ENCODE assay signal across 10 cellular contexts in the genomic region with DNA sequence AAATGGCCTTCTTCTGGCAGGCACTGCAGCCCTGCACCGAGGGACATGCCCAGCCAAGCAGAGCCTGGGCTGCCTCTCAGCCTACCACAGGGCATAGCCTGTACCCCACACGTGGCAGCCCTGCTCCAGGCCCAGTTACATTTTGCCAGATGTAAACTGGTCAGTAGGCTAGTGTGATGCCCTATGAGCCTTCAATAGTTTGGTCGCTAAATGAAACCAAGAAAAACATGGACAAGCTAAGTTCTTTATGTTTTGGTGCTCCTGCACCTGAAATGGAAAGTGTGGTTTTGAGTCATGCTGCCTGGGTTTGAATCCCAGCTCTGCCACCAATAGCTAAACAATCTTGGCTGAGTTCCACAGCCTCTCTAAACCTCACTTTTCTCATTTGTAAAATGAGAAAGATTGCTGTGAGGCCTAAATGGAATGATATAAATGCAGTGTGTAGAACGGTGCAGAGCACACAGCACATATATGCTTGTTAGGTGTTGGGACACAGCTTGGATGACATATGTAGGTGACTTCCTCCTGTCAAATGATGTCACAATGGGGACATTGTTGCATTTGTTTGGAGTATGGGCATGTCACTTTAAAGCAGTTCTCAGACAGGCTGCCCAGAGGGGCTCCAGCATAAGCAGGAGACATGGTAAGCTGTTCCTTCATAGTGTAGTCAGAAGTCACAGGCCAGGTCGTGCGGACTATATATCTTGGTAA. TPM values are rescaled to one million over a fixed set of nuclear protein-coding genes. Genes with fewer than 3 reads are reported as not detected.
DNase-seq lines count a peak whose midpoint lies in the region; ATAC-seq, FAIRE-seq and TF ChIP-seq lines count a peak whose summit lies in the region.
"Had no signal": no experiment of that assay in that cellular context is flagged by ENCODE, and none has a peak within 500 bp of the region (broad histone marks: within the 10 kb centered on the region; RNA-seq: fewer than 3 reads in every experiment).

No MANE protein-coding gene starts in this region.

- no peak overlapping the region for H3K4me3 ChIP-seq in astrocyte (ENCODE audit: insufficient read depth, low read depth, low read length)

- FAIRE-seq in astrocyte (lab: Jason Lieb, UNC) = no peak

- DNase-seq in activated CD4-positive, alpha-beta T cell treated with anti-CD3 and anti-CD28 coated beads, Interleukin-2, amount 10 ng/mL, durations not matched to agents 24 days and 14 days = no peak
- no peak for DNase-seq in activated CD4-positive, alpha-beta T cell treated with anti-CD3 and anti-CD28 coated beads for 4 hours
- DNase-seq in astrocyte (ENCODE audit: low read depth) (peak; percentile 68), kidney tubule cell (ENCODE audit: low spot score) (peak; percentile 52), substantia nigra (lab: John Stamatoyannopoulos, UW) (no peak), activated gamma-delta T cell (lab: John Stamatoyannopoulos, UW) (no peak), WTC11 (ENCODE audit: low spot score) (no peak)
- DNase-seq: ACHN, PC-3 had no signal

- H3K27me3 Mint-ChIP-seq in activated CD4-positive, alpha-beta T cell treated with anti-CD3 and anti-CD28 coated beads, Interleukin-2, amount 10 ng/mL, durations not matched to agents 24 days and 14 days = no peaks in the 10 kb centered on the region
- H3K27me3 Mint-ChIP-seq in astrocyte (ENCODE audit: low read depth, unreplicated experiment) (no peaks in the 10 kb centered on the region), WTC11 (ENCODE audit: low read depth) (no peaks in the 10 kb centered on the region)

- POLR2A ChIA-PET in WTC11 (lab: Charles Lee) = no interaction called here

- H3K79me2 ChIP-seq in astrocyte (ENCODE audit: insufficient read depth, low read length) = peaks cover 86% of the 10 kb centered on the region

- no peak overlapping the region for H3K4me3 Mint-ChIP-seq in activated CD4-positive, alpha-beta T cell treated with anti-CD3 and anti-CD28 coated beads, Interleukin-2, amount 10 ng/mL, durations not matched to agents 24 days and 14 days
- H3K4me3 Mint-ChIP-seq in astrocyte (ENCODE audit: unreplicated experiment) (no peak overlapping the region), WTC11 (no peak overlapping the region)

- H3K4me2 ChIP-seq in astrocyte (ENCODE audit: low read length) = peak overlapping the region; percentile 27

- peak overlapping the region; percentile 15 for H3K27ac Mint-ChIP-seq in activated CD4-positive, alpha-beta T cell treated with anti-CD3 and anti-CD28 coated beads, Interleukin-2, amount 10 ng/mL, durations not matched to agents 24 days and 14 days
- H3K27ac Mint-ChIP-seq in astrocyte (ENCODE audit: unreplicated experiment) = no peak overlapping the region
- no peak overlapping the region; the same call in 1 of the 2 replicates for H3K27ac Mint-ChIP-seq in WTC11

- no peak overlapping the region for H2AFZ ChIP-seq in astrocyte (ENCODE audit: low read depth, low read length)

- H3K9me3 Mint-ChIP-seq in activated CD4-positive, alpha-beta T cell treated with anti-CD3 and anti-CD28 coated beads, Interleukin-2, amount 10 ng/mL, durations not matched to agents 24 days and 14 days = no peaks in the 10 kb centered on the region
- H3K9me3 Mint-ChIP-seq in astrocyte (ENCODE audit: unreplicated experiment) = no peaks in the 10 kb centered on the region
- no peaks in the 10 kb centered on the region for H3K9me3 Mint-ChIP-seq in WTC11

- H3K27ac ChIP-seq in astrocyte (ENCODE audit: low read depth, low read length) (peak overlapping the region; percentile 40), substantia nigra (ENCODE audit: low read depth, low read length, poor library complexity, severe bottlenecking) (peak overlapping the region; percentile 2)

- ATAC-seq in GM21576 (IDR thresholded peaks at IDR 0.05; ENCODE audit: unreplicated experiment) (no peak), WTC11 (no peak)
- ATAC-seq: PC-3 had no signal

- H3K4me1 ChIP-seq in astrocyte (ENCODE audit: insufficient read depth, low read length) = peaks cover 34% of the 10 kb centered on the region

- peak overlapping the region; percentile 28 for H3K9ac ChIP-seq in astrocyte (ENCODE audit: low read length)

- H3K36me3 Mint-ChIP-seq in activated CD4-positive, alpha-beta T cell treated with anti-CD3 and anti-CD28 coated beads, Interleukin-2, amount 10 ng/mL, durations not matched to agents 24 days and 14 days (ENCODE audit: low read depth) = peaks cover 2% of the 10 kb centered on the region
- H3K36me3 Mint-ChIP-seq in astrocyte (ENCODE audit: low read depth, unreplicated experiment) (peaks cover 10% of the 10 kb centered on the region), WTC11 (no peaks in the 10 kb centered on the region)

- intact Hi-C loops in activated CD4-positive, alpha-beta T cell treated with anti-CD3 and anti-CD28 coated beads, Interleukin-2, amount 10 ng/mL, durations not matched to agents 24 days and 14 days (cut with micrococcal nuclease) = loop anchor here (5.0 kb wide), 1 partner anchor 43 kb away; no protein-coding TSS in a partner anchor

- H3K36me3 ChIP-seq in astrocyte (ENCODE audit: insufficient read depth, low read length) = peaks cover 20% of the 10 kb centered on the region

- peaks cover 10% of the 10 kb centered on the region for H3K4me1 Mint-ChIP-seq in activated CD4-positive, alpha-beta T cell treated with anti-CD3 and anti-CD28 coated beads, Interleukin-2, amount 10 ng/mL, durations not matched to agents 24 days and 14 days
- H3K4me1 Mint-ChIP-seq in astrocyte (ENCODE audit: low read depth, unreplicated experiment) (peaks cover 24% of the 10 kb centered on the region), WTC11 (peaks cover 19% of the 10 kb centered on the region)

- H4K20me1 ChIP-seq in astrocyte (ENCODE audit: insufficient read depth, low read length) = peaks cover 9% of the 10 kb centered on the region

- no peaks in the 10 kb centered on the region for H3K9me3 ChIP-seq in astrocyte (ENCODE audit: insufficient read depth, low read depth, low read length)

- CTCF ChIA-PET in WTC11 (lab: Charles Lee) = interaction anchor here (0.7 to 3.4 kb wide), 8 partner anchors 13 to 122 kb away, joined by 3 to 10 read pairs (median 4); no protein-coding TSS in a partner anchor

- TF ChIP-seq CTCF in astrocyte (IDR thresholded peaks at IDR 0.05; ENCODE audit: insufficient read depth, low read depth, low read length) (no peak), WTC11 (IDR thresholded peaks at IDR 0.05) (no peak)

- no peaks in the 10 kb centered on the region for H3K27me3 ChIP-seq in astrocyte (ENCODE audit: insufficient read depth, low read length)

TF ChIP-seq in WTC11, 78 proteins besides CTCF, POLR2A, EP300 and RAD21:
- TF ChIP-seq TCF7 (CRISPR knock-in tag; IDR thresholded peaks at IDR 0.05; ENCODE audit: low read depth) = no peak
- TF ChIP-seq ZNF138 (CRISPR knock-in tag; conservative IDR thresholded peaks at IDR 0.05) = no peak
- TF ChIP-seq ERG (CRISPR knock-in tag; IDR thresholded peaks at IDR 0.05) = no peak
- TF ChIP-seq MAX (CRISPR knock-in tag; IDR thresholded peaks at IDR 0.05) = no peak
- TF ChIP-seq, protein P1, sequence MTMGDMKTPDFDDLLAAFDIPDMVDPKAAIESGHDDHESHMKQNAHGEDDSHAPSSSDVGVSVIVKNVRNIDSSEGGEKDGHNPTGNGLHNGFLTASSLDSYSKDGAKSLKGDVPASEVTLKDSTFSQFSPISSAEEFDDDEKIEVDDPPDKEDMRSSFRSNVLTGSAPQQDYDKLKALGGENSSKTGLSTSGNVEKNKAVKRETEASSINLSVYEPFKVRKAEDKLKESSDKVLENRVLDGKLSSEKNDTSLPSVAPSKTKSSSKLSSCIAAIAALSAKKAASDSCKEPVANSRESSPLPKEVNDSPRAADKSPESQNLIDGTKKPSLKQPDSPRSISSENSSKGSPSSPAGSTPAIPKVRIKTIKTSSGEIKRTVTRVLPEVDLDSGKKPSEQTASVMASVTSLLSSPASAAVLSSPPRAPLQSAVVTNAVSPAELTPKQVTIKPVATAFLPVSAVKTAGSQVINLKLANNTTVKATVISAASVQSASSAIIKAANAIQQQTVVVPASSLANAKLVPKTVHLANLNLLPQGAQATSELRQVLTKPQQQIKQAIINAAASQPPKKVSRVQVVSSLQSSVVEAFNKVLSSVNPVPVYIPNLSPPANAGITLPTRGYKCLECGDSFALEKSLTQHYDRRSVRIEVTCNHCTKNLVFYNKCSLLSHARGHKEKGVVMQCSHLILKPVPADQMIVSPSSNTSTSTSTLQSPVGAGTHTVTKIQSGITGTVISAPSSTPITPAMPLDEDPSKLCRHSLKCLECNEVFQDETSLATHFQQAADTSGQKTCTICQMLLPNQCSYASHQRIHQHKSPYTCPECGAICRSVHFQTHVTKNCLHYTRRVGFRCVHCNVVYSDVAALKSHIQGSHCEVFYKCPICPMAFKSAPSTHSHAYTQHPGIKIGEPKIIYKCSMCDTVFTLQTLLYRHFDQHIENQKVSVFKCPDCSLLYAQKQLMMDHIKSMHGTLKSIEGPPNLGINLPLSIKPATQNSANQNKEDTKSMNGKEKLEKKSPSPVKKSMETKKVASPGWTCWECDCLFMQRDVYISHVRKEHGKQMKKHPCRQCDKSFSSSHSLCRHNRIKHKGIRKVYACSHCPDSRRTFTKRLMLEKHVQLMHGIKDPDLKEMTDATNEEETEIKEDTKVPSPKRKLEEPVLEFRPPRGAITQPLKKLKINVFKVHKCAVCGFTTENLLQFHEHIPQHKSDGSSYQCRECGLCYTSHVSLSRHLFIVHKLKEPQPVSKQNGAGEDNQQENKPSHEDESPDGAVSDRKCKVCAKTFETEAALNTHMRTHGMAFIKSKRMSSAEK (CRISPR knock-in tag; IDR thresholded peaks at IDR 0.05; ENCODE audit: borderline replicate concordance) = no peak

RNA-seq across cellular contexts. Expression of gene ZBTB38, which starts 57.4 kb away (rescaled TPM):
- total RNA-seq in activated CD4-positive, alpha-beta T cell treated with anti-CD3 and anti-CD28 coated beads, Interleukin-2, amount 10 ng/mL, durations not matched to agents 24 days and 14 days = 14.5 and 17.8 TPM in 2 replicates
- 57.6 and 60.7 TPM in 2 replicates for total RNA-seq in astrocyte
- total RNA-seq in WTC11 (2021) = 10.5 to 12.3 TPM (median 11.6 TPM) in 3 replicates

Comparison
In these comparisons a context has a peak if more than half of its experiments do, and no peak if none do; other contexts are left out.
1. DNase-seq: peak in astrocyte (single experiment) and kidney tubule cell (single experiment); none in activated CD4-positive, alpha-beta T cell treated with anti-CD3 and anti-CD28 coated beads, Interleukin-2, amount 10 ng/mL, durations not matched to agents 24 days and 14 days (single experiment), activated CD4-positive, alpha-beta T cell treated with anti-CD3 and anti-CD28 coated beads for 4 hours (0 of 2), substantia nigra (0 of 49), activated gamma-delta T cell (single experiment) and WTC11 (single experiment).